1 cellular context compared by ENCODE assay signal in the genomic region with DNA sequence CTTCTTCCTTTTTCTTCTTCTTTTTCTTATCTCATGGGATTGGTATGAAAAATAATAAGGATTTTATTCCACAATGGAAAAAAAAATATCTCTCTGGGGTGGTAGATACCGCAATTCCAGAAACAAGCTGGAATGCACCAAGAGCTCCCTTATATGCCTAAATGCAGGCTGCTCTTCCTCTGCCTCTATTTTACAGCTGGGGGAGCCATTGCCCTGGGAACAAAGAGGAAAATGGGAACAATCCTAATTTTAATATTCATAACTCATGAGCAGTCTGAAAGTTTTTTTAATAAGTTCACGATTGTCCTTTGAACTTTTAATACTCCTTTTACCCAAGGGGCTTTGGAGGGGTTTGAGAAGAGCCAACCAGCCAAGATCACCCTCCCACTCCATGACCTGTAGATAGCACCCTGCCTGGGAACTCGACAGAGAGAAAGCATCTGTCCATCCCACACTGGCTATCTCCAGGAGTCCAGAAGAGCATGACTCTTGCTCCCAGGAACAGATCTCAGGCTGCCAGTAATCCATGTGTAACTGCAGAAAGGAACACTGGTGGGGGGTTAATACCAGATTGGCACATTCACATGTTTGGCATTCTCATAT.
TF ChIP-seq lines count a peak whose summit lies in the region.

No MANE protein-coding gene starts in this region.

TF ChIP-seq in HepG2, 621 proteins besides CTCF, POLR2A, EP300 and RAD21 (continued from another document):
- TF ChIP-seq, protein P1, sequence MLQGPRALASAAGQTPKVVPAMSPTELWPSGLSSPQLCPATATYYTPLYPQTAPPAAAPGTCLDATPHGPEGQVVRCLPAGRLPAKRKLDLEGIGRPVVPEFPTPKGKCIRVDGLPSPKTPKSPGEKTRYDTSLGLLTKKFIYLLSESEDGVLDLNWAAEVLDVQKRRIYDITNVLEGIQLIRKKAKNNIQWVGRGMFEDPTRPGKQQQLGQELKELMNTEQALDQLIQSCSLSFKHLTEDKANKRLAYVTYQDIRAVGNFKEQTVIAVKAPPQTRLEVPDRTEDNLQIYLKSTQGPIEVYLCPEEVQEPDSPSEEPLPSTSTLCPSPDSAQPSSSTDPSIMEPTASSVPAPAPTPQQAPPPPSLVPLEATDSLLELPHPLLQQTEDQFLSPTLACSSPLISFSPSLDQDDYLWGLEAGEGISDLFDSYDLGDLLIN (CRISPR knock-in tag; IDR thresholded peaks at IDR 0.05; ENCODE audit: borderline replicate concordance): no peak
- TF ChIP-seq SP2 (CRISPR knock-in tag; IDR thresholded peaks at IDR 0.05) (no peak), HNRNPK (IDR thresholded peaks at IDR 0.05; ENCODE audit: low read depth, low read length, poor library complexity, severe bottlenecking) (no peak), ZNF629 (CRISPR knock-in tag; conservative IDR thresholded peaks at IDR 0.05) (no peak), ZNF354B (CRISPR knock-in tag; IDR thresholded peaks at IDR 0.05) (no peak), ZSCAN21 (CRISPR knock-in tag; IDR thresholded peaks at IDR 0.05; ENCODE audit: borderline replicate concordance) (no peak), CHD2 (IDR thresholded peaks at IDR 0.05; ENCODE audit: low read depth, low read length) (no peak), KDM3A (CRISPR knock-in tag; IDR thresholded peaks at IDR 0.05; ENCODE audit: low read depth) (no peak), SIX1 (CRISPR knock-in tag; IDR thresholded peaks at IDR 0.05; ENCODE audit: borderline replicate concordance) (no peak), ZNF20 (CRISPR knock-in tag; IDR thresholded peaks at IDR 0.05) (no peak), ARID2 (CRISPR knock-in tag; IDR thresholded peaks at IDR 0.05; ENCODE audit: borderline replicate concordance) (no peak), NR3C1 (CRISPR knock-in tag; IDR thresholded peaks at IDR 0.05) (no peak), ZNF414 (CRISPR knock-in tag; IDR thresholded peaks at IDR 0.05) (no peak)
- TF ChIP-seq, protein P2, sequence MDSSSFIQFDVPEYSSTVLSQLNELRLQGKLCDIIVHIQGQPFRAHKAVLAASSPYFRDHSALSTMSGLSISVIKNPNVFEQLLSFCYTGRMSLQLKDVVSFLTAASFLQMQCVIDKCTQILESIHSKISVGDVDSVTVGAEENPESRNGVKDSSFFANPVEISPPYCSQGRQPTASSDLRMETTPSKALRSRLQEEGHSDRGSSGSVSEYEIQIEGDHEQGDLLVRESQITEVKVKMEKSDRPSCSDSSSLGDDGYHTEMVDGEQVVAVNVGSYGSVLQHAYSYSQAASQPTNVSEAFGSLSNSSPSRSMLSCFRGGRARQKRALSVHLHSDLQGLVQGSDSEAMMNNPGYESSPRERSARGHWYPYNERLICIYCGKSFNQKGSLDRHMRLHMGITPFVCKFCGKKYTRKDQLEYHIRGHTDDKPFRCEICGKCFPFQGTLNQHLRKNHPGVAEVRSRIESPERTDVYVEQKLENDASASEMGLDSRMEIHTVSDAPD (CRISPR knock-in tag; IDR thresholded peaks at IDR 0.05): no peak
- TF ChIP-seq, protein P3, sequence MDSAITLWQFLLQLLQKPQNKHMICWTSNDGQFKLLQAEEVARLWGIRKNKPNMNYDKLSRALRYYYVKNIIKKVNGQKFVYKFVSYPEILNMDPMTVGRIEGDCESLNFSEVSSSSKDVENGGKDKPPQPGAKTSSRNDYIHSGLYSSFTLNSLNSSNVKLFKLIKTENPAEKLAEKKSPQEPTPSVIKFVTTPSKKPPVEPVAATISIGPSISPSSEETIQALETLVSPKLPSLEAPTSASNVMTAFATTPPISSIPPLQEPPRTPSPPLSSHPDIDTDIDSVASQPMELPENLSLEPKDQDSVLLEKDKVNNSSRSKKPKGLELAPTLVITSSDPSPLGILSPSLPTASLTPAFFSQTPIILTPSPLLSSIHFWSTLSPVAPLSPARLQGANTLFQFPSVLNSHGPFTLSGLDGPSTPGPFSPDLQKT (CRISPR knock-in tag; IDR thresholded peaks at IDR 0.05; ENCODE audit: borderline replicate concordance): no peak
- TF ChIP-seq, protein P4, sequence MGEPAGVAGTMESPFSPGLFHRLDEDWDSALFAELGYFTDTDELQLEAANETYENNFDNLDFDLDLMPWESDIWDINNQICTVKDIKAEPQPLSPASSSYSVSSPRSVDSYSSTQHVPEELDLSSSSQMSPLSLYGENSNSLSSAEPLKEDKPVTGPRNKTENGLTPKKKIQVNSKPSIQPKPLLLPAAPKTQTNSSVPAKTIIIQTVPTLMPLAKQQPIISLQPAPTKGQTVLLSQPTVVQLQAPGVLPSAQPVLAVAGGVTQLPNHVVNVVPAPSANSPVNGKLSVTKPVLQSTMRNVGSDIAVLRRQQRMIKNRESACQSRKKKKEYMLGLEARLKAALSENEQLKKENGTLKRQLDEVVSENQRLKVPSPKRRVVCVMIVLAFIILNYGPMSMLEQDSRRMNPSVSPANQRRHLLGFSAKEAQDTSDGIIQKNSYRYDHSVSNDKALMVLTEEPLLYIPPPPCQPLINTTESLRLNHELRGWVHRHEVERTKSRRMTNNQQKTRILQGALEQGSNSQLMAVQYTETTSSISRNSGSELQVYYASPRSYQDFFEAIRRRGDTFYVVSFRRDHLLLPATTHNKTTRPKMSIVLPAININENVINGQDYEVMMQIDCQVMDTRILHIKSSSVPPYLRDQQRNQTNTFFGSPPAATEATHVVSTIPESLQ (CRISPR knock-in tag; conservative IDR thresholded peaks at IDR 0.05): no peak
